In the genomic region with DNA sequence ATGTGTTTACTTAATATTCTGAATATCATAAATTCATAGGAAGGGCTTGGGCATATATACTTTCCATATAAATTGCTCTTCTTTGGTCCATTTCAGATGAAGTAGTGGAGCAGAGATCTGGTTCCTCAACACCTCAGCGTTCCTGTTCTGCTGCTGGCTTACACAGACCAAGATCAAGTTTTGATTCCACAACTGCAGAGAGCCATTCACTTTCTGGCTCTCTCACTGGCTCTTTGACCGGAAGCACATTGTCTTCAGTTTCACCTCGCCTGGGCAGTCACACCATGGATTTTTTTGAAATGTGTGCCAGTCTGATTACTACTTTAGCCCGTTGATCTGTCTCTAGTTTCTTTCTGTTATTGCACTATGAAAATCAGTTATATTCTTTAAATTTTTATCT, we compare ENCODE assay signal across 19 cellular contexts.
"Had no signal": no experiment of that assay in that cellular context is flagged by ENCODE, and none has a peak within 500 bp of the region (broad histone marks: within the 10 kb centered on the region; RNA-seq: fewer than 3 reads in every experiment).

No MANE protein-coding gene starts in this region.

- H3K36me3 Mint-ChIP-seq: naive B cell had no signal

- H3K4me3 ChIP-seq: coronary artery, dorsolateral prefrontal cortex, esophagus muscularis mucosa, heart right ventricle, left lung, lower lobe of right lung, mucosa of descending colon had no signal

- H3K27ac Mint-ChIP-seq: mesothelial cell of epicardium, naive B cell had no signal

- ATAC-seq: foreskin keratinocyte, heart right ventricle, left cardiac atrium, left lung, left ventricle myocardium superior, lower lobe of right lung, mucosa of descending colon had no signal

- H3K9me3 ChIP-seq: left lung, mucosa of descending colon had no signal

- H3K36me3 ChIP-seq: left lung, lower lobe of right lung had no signal

- H3K27ac ChIP-seq: coronary artery, dorsolateral prefrontal cortex, esophagus muscularis mucosa, foreskin keratinocyte, heart right ventricle, left lung, lower lobe of right lung had no signal

- H3K27me3 ChIP-seq: dorsolateral prefrontal cortex, esophagus muscularis mucosa, foreskin keratinocyte, heart right ventricle, left lung had no signal

- H3K4me3 Mint-ChIP-seq: mesothelial cell of epicardium, naive B cell had no signal

- DNase-seq: dermis blood vessel endothelial cell; dorsolateral prefrontal cortex; effector CD4-positive, alpha-beta T cell; effector memory CD4-positive, alpha-beta T cell; foreskin keratinocyte; glutamatergic neuron; head of caudate nucleus; heart right ventricle; hippocampal formation; left cardiac atrium; left lung; left ventricle myocardium superior; lower lobe of right lung; mesenchymal stem cell; mucosa of descending colon; naive B cell had no signal

- H3K4me1 ChIP-seq: left lung, lower lobe of right lung had no signal

- H3K4me1 Mint-ChIP-seq: naive B cell had no signal
